28 cellular contexts compared by ENCODE assay signal in the genomic region with DNA sequence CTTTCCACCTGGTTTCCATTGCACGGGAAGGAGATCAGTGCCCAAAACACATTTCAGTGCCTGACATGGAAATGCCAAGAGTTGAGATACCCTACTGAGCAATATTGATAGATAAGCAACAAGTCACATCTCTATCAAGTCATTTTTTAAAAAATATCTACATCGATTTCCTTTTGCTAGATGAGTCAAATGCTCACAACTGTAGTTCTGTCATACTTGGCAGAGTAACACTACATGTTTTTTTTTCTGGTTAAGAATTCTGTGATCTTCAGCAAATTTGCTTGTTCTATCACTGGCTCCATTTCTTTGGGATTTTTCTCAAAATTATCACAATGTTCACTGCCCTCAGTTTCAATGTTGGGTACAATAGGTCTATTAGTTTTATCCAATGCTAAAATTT.
"Had no signal": no experiment of that assay in that cellular context is flagged by ENCODE, and none has a peak within 500 bp of the region (broad histone marks: within the 10 kb centered on the region; RNA-seq: fewer than 3 reads in every experiment).

No MANE protein-coding gene starts in this region.

- H3K27ac ChIP-seq: gastroesophageal sphincter, parathyroid adenoma, psoas muscle, sigmoid colon, stomach, suprapubic skin, tibial nerve had no signal

- H3K36me3 ChIP-seq: gastroesophageal sphincter, sigmoid colon, stomach, suprapubic skin, tibial nerve had no signal

- H3K4me3 ChIP-seq: gastroesophageal sphincter, psoas muscle, sigmoid colon, stomach, suprapubic skin, tibial nerve had no signal

- H3K27me3 ChIP-seq: gastroesophageal sphincter, sigmoid colon, stomach, suprapubic skin, tibial nerve had no signal

- H3K4me3 Mint-ChIP-seq: activated CD4-positive, alpha-beta memory T cell treated with anti-CD3 and anti-CD28 coated beads, Interleukin-2, amount 10 ng/mL, durations not matched to agents 7 days and 5 days; activated naive CD8-positive, alpha-beta T cell; activated T-cell treated with anti-CD3 and anti-CD28 coated beads, Interleukin-2, amount 50 U/mL, for 4 hours; brain; naive thymus-derived CD4-positive, alpha-beta T cell; neural crest cell; stimulated activated effector memory CD8-positive, alpha-beta T cell treated with anti-CD3 and anti-CD28 coated beads, Interleukin-12 subunit alpha, Interleukin-12 subunit beta, amount 100 ng/mL, for 72 hours; T-helper 2 cell treated with Interferon-gamma antibody and Interleukin-4, amounts not matched to agents 5 μg/mL and 100 μg/mL, for 36 hours had no signal

- H3K27me3 Mint-ChIP-seq: activated CD4-positive, alpha-beta memory T cell treated with anti-CD3 and anti-CD28 coated beads, Interleukin-2, amount 10 ng/mL, durations not matched to agents 7 days and 5 days; activated naive CD8-positive, alpha-beta T cell had no signal

- H2AFZ ChIP-seq: parathyroid adenoma had no signal

- H3K9me3 ChIP-seq: gastroesophageal sphincter, psoas muscle, sigmoid colon, stomach, suprapubic skin, tibial nerve had no signal

- H3K9ac ChIP-seq: parathyroid adenoma had no signal

- DNase-seq: activated CD4-positive, alpha-beta memory T cell treated with anti-CD3 and anti-CD28 coated beads, Interleukin-2, amount 10 ng/mL, durations not matched to agents 7 days and 5 days; activated CD4-positive, alpha-beta T cell treated with anti-CD3 and anti-CD28 coated beads for 48 hours; activated CD4-positive, CD25-positive, alpha-beta regulatory T cell; activated CD8-positive, alpha-beta memory T cell treated with anti-CD3 and anti-CD28 coated beads, Interleukin-2, amount 50 U/mL, for 48 hours; activated effector memory CD4-positive, alpha-beta T cell treated with Interleukin-2 at 50 U/mL for 16 hours; activated naive CD4-positive, alpha-beta T cell treated with Interleukin-2 at 50 U/mL for 16 hours; activated T-cell treated with anti-CD3 and anti-CD28 coated beads, Interleukin-2, amount 50 U/mL, for 4 hours; anterior cingulate cortex; hippocampal formation; left cardiac atrium; midbrain; naive thymus-derived CD4-positive, alpha-beta T cell; nucleus accumbens; psoas muscle; sigmoid colon; small intestine; stimulated activated CD4-positive, alpha-beta T cell treated with anti-CD3 and anti-CD28 coated beads, Interleukin-4, amount 100 ng/mL, for 24 hours; stomach; T-helper 1 cell had no signal

- H3K27ac Mint-ChIP-seq: activated CD4-positive, alpha-beta memory T cell treated with anti-CD3 and anti-CD28 coated beads, Interleukin-2, amount 10 ng/mL, durations not matched to agents 7 days and 5 days; activated naive CD8-positive, alpha-beta T cell; brain; naive thymus-derived CD4-positive, alpha-beta T cell; stimulated activated effector memory CD8-positive, alpha-beta T cell treated with anti-CD3 and anti-CD28 coated beads, Interleukin-12 subunit alpha, Interleukin-12 subunit beta, amount 100 ng/mL, for 72 hours; T-helper 2 cell treated with Interferon-gamma antibody and Interleukin-4, amounts not matched to agents 5 μg/mL and 100 μg/mL, for 36 hours had no signal

- H3K4me1 ChIP-seq: gastroesophageal sphincter, parathyroid adenoma, psoas muscle, sigmoid colon, stomach, tibial nerve had no signal

- H3K4me1 Mint-ChIP-seq: brain; naive thymus-derived CD4-positive, alpha-beta T cell; neural crest cell; stimulated activated effector memory CD8-positive, alpha-beta T cell treated with anti-CD3 and anti-CD28 coated beads, Interleukin-12 subunit alpha, Interleukin-12 subunit beta, amount 100 ng/mL, for 72 hours had no signal

- H3K36me3 Mint-ChIP-seq: activated naive CD8-positive, alpha-beta T cell; brain; naive thymus-derived CD4-positive, alpha-beta T cell; stimulated activated effector memory CD8-positive, alpha-beta T cell treated with anti-CD3 and anti-CD28 coated beads, Interleukin-12 subunit alpha, Interleukin-12 subunit beta, amount 100 ng/mL, for 72 hours had no signal

- H3K9me3 Mint-ChIP-seq: activated CD4-positive, alpha-beta memory T cell treated with anti-CD3 and anti-CD28 coated beads, Interleukin-2, amount 10 ng/mL, durations not matched to agents 7 days and 5 days; activated T-cell treated with anti-CD3 and anti-CD28 coated beads, Interleukin-2, amount 50 U/mL, for 4 hours; brain; neural crest cell; T-helper 2 cell treated with Interferon-gamma antibody and Interleukin-4, amounts not matched to agents 5 μg/mL and 100 μg/mL, for 36 hours had no signal
